ENCODE assay signal across 1 cellular context in genomic region chr22:46002757-46003270, GRCh38.
TF ChIP-seq lines count a peak whose summit lies in the region.

No MANE protein-coding gene starts in this region.

TF ChIP-seq in SK-N-SH, 30 proteins besides CTCF, POLR2A, EP300 and RAD21 (continued from another document):
- TF ChIP-seq, protein P1, sequence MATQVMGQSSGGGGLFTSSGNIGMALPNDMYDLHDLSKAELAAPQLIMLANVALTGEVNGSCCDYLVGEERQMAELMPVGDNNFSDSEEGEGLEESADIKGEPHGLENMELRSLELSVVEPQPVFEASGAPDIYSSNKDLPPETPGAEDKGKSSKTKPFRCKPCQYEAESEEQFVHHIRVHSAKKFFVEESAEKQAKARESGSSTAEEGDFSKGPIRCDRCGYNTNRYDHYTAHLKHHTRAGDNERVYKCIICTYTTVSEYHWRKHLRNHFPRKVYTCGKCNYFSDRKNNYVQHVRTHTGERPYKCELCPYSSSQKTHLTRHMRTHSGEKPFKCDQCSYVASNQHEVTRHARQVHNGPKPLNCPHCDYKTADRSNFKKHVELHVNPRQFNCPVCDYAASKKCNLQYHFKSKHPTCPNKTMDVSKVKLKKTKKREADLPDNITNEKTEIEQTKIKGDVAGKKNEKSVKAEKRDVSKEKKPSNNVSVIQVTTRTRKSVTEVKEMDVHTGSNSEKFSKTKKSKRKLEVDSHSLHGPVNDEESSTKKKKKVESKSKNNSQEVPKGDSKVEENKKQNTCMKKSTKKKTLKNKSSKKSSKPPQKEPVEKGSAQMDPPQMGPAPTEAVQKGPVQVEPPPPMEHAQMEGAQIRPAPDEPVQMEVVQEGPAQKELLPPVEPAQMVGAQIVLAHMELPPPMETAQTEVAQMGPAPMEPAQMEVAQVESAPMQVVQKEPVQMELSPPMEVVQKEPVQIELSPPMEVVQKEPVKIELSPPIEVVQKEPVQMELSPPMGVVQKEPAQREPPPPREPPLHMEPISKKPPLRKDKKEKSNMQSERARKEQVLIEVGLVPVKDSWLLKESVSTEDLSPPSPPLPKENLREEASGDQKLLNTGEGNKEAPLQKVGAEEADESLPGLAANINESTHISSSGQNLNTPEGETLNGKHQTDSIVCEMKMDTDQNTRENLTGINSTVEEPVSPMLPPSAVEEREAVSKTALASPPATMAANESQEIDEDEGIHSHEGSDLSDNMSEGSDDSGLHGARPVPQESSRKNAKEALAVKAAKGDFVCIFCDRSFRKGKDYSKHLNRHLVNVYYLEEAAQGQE (IDR thresholded peaks at IDR 0.05; ENCODE audit: low read depth, low read length) = no peak
- no peak for TF ChIP-seq SIN3A (IDR thresholded peaks at IDR 0.05; ENCODE audit: borderline replicate concordance, low read depth, low read length)
- no peak for TF ChIP-seq TEAD4 (IDR thresholded peaks at IDR 0.05; ENCODE audit: borderline replicate concordance, insufficient read depth)
- TF ChIP-seq MEF2A (IDR thresholded peaks at IDR 0.05; ENCODE audit: borderline replicate concordance, low read depth) = no peak
- TF ChIP-seq POLR2AphosphoS5 (IDR thresholded peaks at IDR 0.05; ENCODE audit: low read depth, low read length) = no peak
- no peak for TF ChIP-seq MXI1 (IDR thresholded peaks at IDR 0.05; ENCODE audit: low read depth, low read length)
- no peak for TF ChIP-seq NRF1 (IDR thresholded peaks at IDR 0.05; ENCODE audit: low read depth, low read length)
- no peak for TF ChIP-seq TAF1 (IDR thresholded peaks at IDR 0.05; ENCODE audit: borderline replicate concordance, low read depth, low read length)
- TF ChIP-seq, protein P2, sequence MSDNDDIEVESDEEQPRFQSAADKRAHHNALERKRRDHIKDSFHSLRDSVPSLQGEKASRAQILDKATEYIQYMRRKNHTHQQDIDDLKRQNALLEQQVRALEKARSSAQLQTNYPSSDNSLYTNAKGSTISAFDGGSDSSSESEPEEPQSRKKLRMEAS (IDR thresholded peaks at IDR 0.05; ENCODE audit: low read depth) = no peak
TF ChIP-seq in SK-N-SH: peak in this region for 0.
